1 cellular context compared by ENCODE assay signal in the genomic region with DNA sequence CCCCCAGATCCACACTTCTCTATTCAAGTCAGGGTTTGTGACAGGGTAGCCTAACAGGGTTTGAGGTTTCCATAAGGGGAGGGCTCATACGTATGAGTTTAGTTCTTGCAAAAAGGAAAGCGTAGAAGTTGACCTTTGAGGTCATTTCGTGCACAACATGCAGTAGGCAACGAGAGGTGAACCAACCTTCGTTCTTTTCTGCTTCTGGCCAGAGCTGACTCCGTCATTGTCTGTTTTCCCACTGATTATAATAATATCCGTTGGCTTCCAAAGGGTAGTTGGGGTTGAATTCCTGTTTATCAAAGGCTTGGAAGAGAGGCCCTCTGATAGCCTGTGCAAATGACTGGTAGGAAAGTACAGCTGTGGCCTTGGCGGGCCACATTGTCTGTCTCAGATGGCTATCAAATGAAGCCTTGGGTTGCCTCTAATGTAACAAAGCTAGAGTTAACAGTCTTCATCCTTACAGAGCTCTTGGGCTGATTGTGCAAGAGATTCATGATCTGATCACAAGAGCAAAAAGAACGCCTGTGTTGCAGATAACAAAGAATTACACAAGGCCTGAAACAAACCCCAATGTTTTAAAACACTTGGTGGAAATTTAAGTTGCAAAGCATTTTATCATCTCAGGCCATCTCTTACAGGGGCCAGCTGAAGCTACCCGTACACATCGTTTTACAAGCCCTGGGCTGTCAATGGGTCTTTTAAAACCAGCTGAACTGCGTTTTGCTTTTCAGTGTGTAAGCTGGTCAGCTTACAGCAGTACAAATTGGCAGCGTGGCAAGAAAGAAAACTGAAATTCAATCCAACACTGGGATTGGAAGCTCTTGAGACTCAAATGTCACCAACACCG.
TF ChIP-seq lines count a peak whose summit lies in the region.

No MANE protein-coding gene starts in this region.

TF ChIP-seq in liver, 16 proteins besides CTCF, POLR2A, EP300 and RAD21 (continued from another document):
- TF ChIP-seq ATF3 (IDR thresholded peaks at IDR 0.05) (no peak), HNF4G (IDR thresholded peaks at IDR 0.05) (no peak)
